1 cellular context compared by ENCODE assay signal in genomic region chr7:130926021-130926691, GRCh38.
TF ChIP-seq lines count a peak whose summit lies in the region.

No MANE protein-coding gene starts in this region.

TF ChIP-seq in HepG2, 621 proteins besides CTCF, POLR2A, EP300 and RAD21 (continued from another document):
- TF ChIP-seq KDM2A (CRISPR knock-in tag; IDR thresholded peaks at IDR 0.05; ENCODE audit: borderline replicate concordance, low read depth), result peak; percentile 25; the same call in 1 of the 2 replicates
- 0 out of 2 replicates have a peak, but pooled peaks have one; percentile 27 for TF ChIP-seq RBFOX2 (IDR thresholded peaks at IDR 0.05; ENCODE audit: low read depth, low read length)
- TF ChIP-seq PHB2 (IDR thresholded peaks at IDR 0.05; ENCODE audit: partially characterized antibody), result no peak
- TF ChIP-seq ZNF512B (CRISPR knock-in tag; IDR thresholded peaks at IDR 0.05; ENCODE audit: borderline replicate concordance), result no peak
- 0 out of 2 replicates have a peak, but pooled peaks have one; percentile 12 for TF ChIP-seq ZBTB25 (CRISPR knock-in tag; IDR thresholded peaks at IDR 0.05)
- no peak for TF ChIP-seq TAF1 (CRISPR knock-in tag; IDR thresholded peaks at IDR 0.05)
- no peak for TF ChIP-seq PAWR (CRISPR knock-in tag; IDR thresholded peaks at IDR 0.05; ENCODE audit: borderline replicate concordance)
- TF ChIP-seq ZBTB38 (CRISPR knock-in tag; IDR thresholded peaks at IDR 0.05), result peak; percentile 94; the same call in 1 of the 2 replicates
- TF ChIP-seq ZNF687 (CRISPR knock-in tag; IDR thresholded peaks at IDR 0.05), result peak; percentile 41
- no peak for TF ChIP-seq KIAA2018 (CRISPR knock-in tag; IDR thresholded peaks at IDR 0.05; ENCODE audit: borderline replicate concordance)
